In the genomic region with DNA sequence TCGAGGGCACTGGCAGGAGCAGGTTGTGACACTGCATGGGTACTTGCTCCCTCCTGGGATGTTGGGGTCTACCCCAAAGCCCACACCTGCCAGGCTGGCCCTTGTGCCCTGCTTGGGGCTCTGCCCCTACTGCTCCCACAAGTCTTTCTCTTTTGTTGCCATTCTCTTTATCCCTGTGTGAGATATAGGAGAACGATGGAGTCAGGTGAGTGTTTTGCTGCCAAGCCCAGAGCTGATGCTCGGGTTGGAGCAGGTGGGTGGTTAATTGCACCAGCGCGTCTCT, we compare ENCODE assay signal across 25 cellular contexts.
DNase-seq lines count a peak whose midpoint lies in the region; ATAC-seq and TF ChIP-seq lines count a peak whose summit lies in the region.
"Had no signal": no experiment of that assay in that cellular context is flagged by ENCODE, and none has a peak within 500 bp of the region (broad histone marks: within the 10 kb centered on the region; RNA-seq: fewer than 3 reads in every experiment).

No MANE protein-coding gene starts in this region.

- H4K20me1 ChIP-seq in Karpas-422 (ENCODE audit: insufficient read depth, low read depth, low read length): no peaks in the 10 kb centered on the region

- no peaks in the 10 kb centered on the region for H3K4me1 ChIP-seq in CD4-positive, CD25-positive, alpha-beta regulatory T cell (ENCODE audit: control insufficient read depth, insufficient read depth, low read length, poor library complexity, severe bottlenecking)
- H3K4me1 ChIP-seq in Karpas-422 (ENCODE audit: low read length): peaks cover 65% of the 10 kb centered on the region
- no peaks in the 10 kb centered on the region for H3K4me1 ChIP-seq in endocrine pancreas (ENCODE audit: control insufficient read depth, insufficient read depth, low read length)
- peaks cover 0 to 10% (median 2%) of the 10 kb centered on the region in 4 donors for H3K4me1 ChIP-seq in sigmoid colon

- no peak overlapping the region for H2AFZ ChIP-seq in Karpas-422 (ENCODE audit: low read length)

- peaks cover 0 to 13% (median 8%) of the 10 kb centered on the region in 4 donors for H3K4me1 Mint-ChIP-seq in CD4-positive, CD25-positive, alpha-beta regulatory T cell

- H3K4me3 ChIP-seq in CD4-positive, CD25-positive, alpha-beta regulatory T cell (ENCODE audit: low read depth, low read length): no peak overlapping the region
- H3K4me3 ChIP-seq in Karpas-422 (ENCODE audit: low read length): 0 out of 2 replicates have a peak overlapping the region, but pooled peaks have one; percentile 45
- H3K4me3 ChIP-seq in endocrine pancreas (ENCODE audit: control insufficient read depth, insufficient read depth, low read length): peak overlapping the region; percentile 66
- no peak overlapping the region for H3K4me3 ChIP-seq in sigmoid colon
- H3K4me3 ChIP-seq: BLaER1 treated with 17β-estradiol and CSF1 and Interleukin-3, amounts not matched to agents 10 nM and 100 nM had no signal

- no peak for TF ChIP-seq CTCF in sigmoid colon (IDR thresholded peaks at IDR 0.05)

- H3K36me3 Mint-ChIP-seq in CD4-positive, CD25-positive, alpha-beta regulatory T cell: peaks cover 25% of the 10 kb centered on the region

- intact Hi-C loops in sigmoid colon (cut with DNase I): no loop called here

- H3K9me3 ChIP-seq in CD4-positive, CD25-positive, alpha-beta regulatory T cell (ENCODE audit: control insufficient read depth in 2 of 2, low read length in 2 of 2): no peaks in the 10 kb centered on the region
- H3K9me3 ChIP-seq in Karpas-422 (ENCODE audit: low read length): no peaks in the 10 kb centered on the region
- H3K9me3 ChIP-seq in endocrine pancreas (ENCODE audit: control insufficient read depth, low read length): no peaks in the 10 kb centered on the region
- H3K9me3 ChIP-seq in sigmoid colon: no peaks in the 10 kb centered on the region
- H3K9me3 ChIP-seq: BLaER1 treated with 17β-estradiol and CSF1 and Interleukin-3, amounts not matched to agents 10 nM and 100 nM had no signal

- H3K27ac ChIP-seq in CD4-positive, CD25-positive, alpha-beta regulatory T cell (ENCODE audit: insufficient read depth, low read length, poor library complexity, severe bottlenecking): no peak overlapping the region
- H3K27ac ChIP-seq in Karpas-422 (ENCODE audit: low read length): peak overlapping the region; percentile 82
- no peak overlapping the region for H3K27ac ChIP-seq in sigmoid colon
- H3K27ac ChIP-seq: BLaER1 treated with 17β-estradiol and CSF1 and Interleukin-3, amounts not matched to agents 10 nM and 100 nM; KMS-11 had no signal

- H3K4me2 ChIP-seq in Karpas-422 (ENCODE audit: low read depth, low read length, poor library complexity, severe bottlenecking): peak overlapping the region; percentile 64
- H3K4me2 ChIP-seq: BLaER1 treated with 17β-estradiol and CSF1 and Interleukin-3, amounts not matched to agents 10 nM and 100 nM; KMS-11 had no signal

- 96 to 98% methylated on average over 5 of the region's 5 CpGs for WGBS in sigmoid colon, 2 donors

- no peak overlapping the region for H3K4me3 Mint-ChIP-seq in CD4-positive, CD25-positive, alpha-beta regulatory T cell
- H3K4me3 Mint-ChIP-seq: CD4-positive, alpha-beta memory T cell; IgD-negative memory B cell had no signal

- H3K9ac ChIP-seq in Karpas-422 (ENCODE audit: low read length) (no peak overlapping the region), endocrine pancreas (ENCODE audit: control insufficient read depth, insufficient read depth, low read length) (peak overlapping the region; percentile 43)
- H3K9ac ChIP-seq: BLaER1 treated with 17β-estradiol and CSF1 and Interleukin-3, amounts not matched to agents 10 nM and 100 nM; KMS-11 had no signal

- H3K36me3 ChIP-seq in CD4-positive, CD25-positive, alpha-beta regulatory T cell (ENCODE audit: control insufficient read depth, insufficient read depth, low read length): peaks cover 13% of the 10 kb centered on the region
- H3K36me3 ChIP-seq in Karpas-422 (ENCODE audit: insufficient read depth, low read length): no peaks in the 10 kb centered on the region
- no peaks in the 10 kb centered on the region for H3K36me3 ChIP-seq in endocrine pancreas (ENCODE audit: control insufficient read depth, insufficient read depth, low read length)
- H3K36me3 ChIP-seq in sigmoid colon: no peaks in the 10 kb centered on the region

- no peaks in the 10 kb centered on the region for H3K9me3 Mint-ChIP-seq in CD4-positive, CD25-positive, alpha-beta regulatory T cell
- H3K9me3 Mint-ChIP-seq: IgD-negative memory B cell had no signal

- no peaks in the 10 kb centered on the region for H3K27me3 Mint-ChIP-seq in CD4-positive, CD25-positive, alpha-beta regulatory T cell
- H3K27me3 Mint-ChIP-seq: CD4-positive, alpha-beta memory T cell; IgD-negative memory B cell had no signal

- no peak for TF ChIP-seq POLR2A in sigmoid colon (IDR thresholded peaks at IDR 0.05)

- no peaks in the 10 kb centered on the region for H3K9me2 ChIP-seq in Karpas-422 (replicated peaks; ENCODE audit: insufficient read depth, low read length)

- H3K27ac Mint-ChIP-seq in CD4-positive, CD25-positive, alpha-beta regulatory T cell: peak overlapping the region; percentile 27 to 81 (median 45)

- no peak for DNase-seq in CD4-positive, CD25-positive, alpha-beta regulatory T cell
- DNase-seq in Karpas-422: no peak
- DNase-seq in sigmoid colon: peak; percentile 11
- DNase-seq in AG20443 (ENCODE audit: low spot score): no peak
- DNase-seq: AML-193; CD4-positive, alpha-beta memory T cell; COR-L47; DMS53; NCI-H1105; NCI-H1436 treated with DMSO at 0.1 percent for 48 hours; NCI-H187 treated with DMSO at 0.1 percent for 48 hours; NCI-H2171 treated with DMSO at 0.1 percent for 48 hours; NCI-H345; NCI-H524; NCI-H748 treated with DMSO at 0.1 percent for 48 hours; NK-92 treated with Interleukin-12 subunit alpha and Interleukin-12 subunit beta, amount 100 ng/mL, for 24 hours; RPMI8226; SHP77 treated with DMSO at 0.1 percent for 48 hours had no signal

- peaks cover 12% of the 10 kb centered on the region; the same call in 1 of the 2 replicates for H3K79me2 ChIP-seq in Karpas-422 (ENCODE audit: low read length)

- no peak for TF ChIP-seq EP300 in sigmoid colon (IDR thresholded peaks at IDR 0.05)

- H3K27me3 ChIP-seq in CD4-positive, CD25-positive, alpha-beta regulatory T cell (ENCODE audit: control insufficient read depth, insufficient read depth, low read length): no peaks in the 10 kb centered on the region
- no peaks in the 10 kb centered on the region for H3K27me3 ChIP-seq in Karpas-422 (ENCODE audit: low read length)
- H3K27me3 ChIP-seq in endocrine pancreas (ENCODE audit: control insufficient read depth, insufficient read depth, low read length): no peaks in the 10 kb centered on the region
- no peaks in the 10 kb centered on the region for H3K27me3 ChIP-seq in sigmoid colon
- H3K27me3 ChIP-seq: BLaER1 treated with 17β-estradiol and CSF1 and Interleukin-3, amounts not matched to agents 10 nM and 100 nM had no signal

- no peak for ATAC-seq in CD4-positive, CD25-positive, alpha-beta regulatory T cell (ENCODE audit: low read depth in 2 of 2)
- ATAC-seq in GM21515 (IDR thresholded peaks at IDR 0.05; ENCODE audit: unreplicated experiment): no peak
- ATAC-seq in HG02938 (IDR thresholded peaks at IDR 0.05; ENCODE audit: unreplicated experiment): no peak
- ATAC-seq: HCT116 had no signal

Comparison
In these comparisons a context has a peak if more than half of its experiments do, and no peak if none do; other contexts are left out.
1. H3K4me3 ChIP-seq: peak in Karpas-422 (single experiment) and endocrine pancreas (single experiment); none in CD4-positive, CD25-positive, alpha-beta regulatory T cell (single experiment) and sigmoid colon (0 of 4).